In the genomic region with DNA sequence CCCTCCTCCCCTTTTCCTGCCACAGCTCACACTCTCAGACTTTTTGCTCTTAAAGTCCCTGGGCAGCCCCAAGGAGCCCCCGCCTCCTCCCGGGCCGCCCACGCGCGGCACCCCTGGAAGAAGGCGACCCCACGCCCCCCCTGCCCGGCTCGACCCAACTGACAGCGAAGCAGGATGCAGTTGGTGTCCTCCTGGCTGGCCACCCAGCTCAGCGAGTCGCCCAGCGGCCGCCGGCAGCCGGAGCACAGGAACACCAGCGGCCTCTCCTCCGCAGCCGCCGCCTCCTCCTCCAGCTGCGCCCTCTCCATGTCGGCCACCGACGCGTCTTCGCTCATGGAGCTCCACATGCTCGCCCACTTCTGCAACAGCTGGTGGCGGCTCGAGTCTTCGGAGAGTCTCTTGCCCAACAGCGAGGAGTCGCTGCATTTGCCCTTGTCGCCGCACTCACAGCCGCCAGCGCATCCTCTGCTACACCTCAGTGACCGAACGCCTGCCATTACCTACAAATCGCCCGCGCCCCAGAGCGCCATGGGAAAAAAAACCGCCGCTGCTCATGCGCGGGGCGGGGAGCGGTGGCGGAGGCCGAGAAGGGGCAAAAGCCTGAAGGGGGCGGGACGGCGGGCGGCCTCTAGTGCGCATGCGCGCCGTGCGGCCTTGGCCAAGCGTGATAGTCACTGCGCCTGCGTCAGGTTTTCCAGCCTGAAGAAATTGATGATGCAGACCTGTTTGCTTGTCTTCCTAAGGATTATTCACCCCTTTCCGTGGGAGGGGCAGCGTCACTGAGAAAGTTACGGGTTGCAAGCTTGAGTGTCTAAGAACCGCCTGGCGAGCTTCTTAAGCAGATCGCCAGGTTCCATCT, we compare ENCODE assay signal across 1 cellular context.
A peak's percentile ranks its signal among the peaks of the same experiment; 100 is the strongest.
TF ChIP-seq lines count a peak whose summit lies in the region.

A gene with protein sequence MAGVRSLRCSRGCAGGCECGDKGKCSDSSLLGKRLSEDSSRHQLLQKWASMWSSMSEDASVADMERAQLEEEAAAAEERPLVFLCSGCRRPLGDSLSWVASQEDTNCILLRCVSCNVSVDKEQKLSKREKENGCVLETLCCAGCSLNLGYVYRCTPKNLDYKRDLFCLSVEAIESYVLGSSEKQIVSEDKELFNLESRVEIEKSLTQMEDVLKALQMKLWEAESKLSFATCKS (minus strand): TSS at position 532 of the 859 bp plus-strand sequence. CDS start 35 bp downstream, at position 497.

TF ChIP-seq in A549, 52 proteins besides CTCF, POLR2A, EP300 and RAD21 (continued from another document):
- TF ChIP-seq HMGXB4 (CRISPR knock-in tag; IDR thresholded peaks at IDR 0.05; ENCODE audit: borderline replicate concordance) (no peak), FOXS1 (CRISPR knock-in tag; IDR thresholded peaks at IDR 0.05) (no peak), PHF8 (IDR thresholded peaks at IDR 0.05; ENCODE audit: borderline replicate concordance, low read depth) (no peak), CHD4 (IDR thresholded peaks at IDR 0.05; ENCODE audit: borderline replicate concordance) (no peak), RARB (CRISPR knock-in tag; IDR thresholded peaks at IDR 0.05) (no peak), KDM5A (IDR thresholded peaks at IDR 0.05) (peak; percentile 88), EHMT2 (IDR thresholded peaks at IDR 0.05; ENCODE audit: low read depth) (no peak), HOXB5 (CRISPR knock-in tag; IDR thresholded peaks at IDR 0.05) (no peak), EHF (CRISPR knock-in tag; IDR thresholded peaks at IDR 0.05) (no peak), SREBF2 (IDR thresholded peaks at IDR 0.05) (no peak), ZNF302 (CRISPR knock-in tag; IDR thresholded peaks at IDR 0.05) (no peak), TP53 (CRISPR knock-in tag; IDR thresholded peaks at IDR 0.05) (no peak), BHLHE40 (IDR thresholded peaks at IDR 0.05; ENCODE audit: low read depth, low read length) (no peak), HOXB13 (CRISPR knock-in tag; IDR thresholded peaks at IDR 0.05; ENCODE audit: low read depth) (no peak), MYC (IDR thresholded peaks at IDR 0.05; ENCODE audit: borderline replicate concordance, low read length) (no peak), PBX3 (IDR thresholded peaks at IDR 0.05) (peak; percentile 44; the same call in 1 of the 2 replicates), HEYL (CRISPR knock-in tag; IDR thresholded peaks at IDR 0.05) (no peak), JUNB (IDR thresholded peaks at IDR 0.05) (no peak), ZC3H11A (IDR thresholded peaks at IDR 0.05) (no peak), POLR2AphosphoS2 (conservative IDR thresholded peaks at IDR 0.05; ENCODE audit: low read length) (0 out of 2 replicates have a peak, but pooled peaks have one; percentile 61), HOXA7 (CRISPR knock-in tag; IDR thresholded peaks at IDR 0.05) (no peak), ATOH8 (CRISPR knock-in tag; IDR thresholded peaks at IDR 0.05; ENCODE audit: low read depth) (no peak), FOSB (CRISPR knock-in tag; IDR thresholded peaks at IDR 0.05) (no peak), CBX8 (IDR thresholded peaks at IDR 0.05) (no peak)
- TF ChIP-seq, protein P1, sequence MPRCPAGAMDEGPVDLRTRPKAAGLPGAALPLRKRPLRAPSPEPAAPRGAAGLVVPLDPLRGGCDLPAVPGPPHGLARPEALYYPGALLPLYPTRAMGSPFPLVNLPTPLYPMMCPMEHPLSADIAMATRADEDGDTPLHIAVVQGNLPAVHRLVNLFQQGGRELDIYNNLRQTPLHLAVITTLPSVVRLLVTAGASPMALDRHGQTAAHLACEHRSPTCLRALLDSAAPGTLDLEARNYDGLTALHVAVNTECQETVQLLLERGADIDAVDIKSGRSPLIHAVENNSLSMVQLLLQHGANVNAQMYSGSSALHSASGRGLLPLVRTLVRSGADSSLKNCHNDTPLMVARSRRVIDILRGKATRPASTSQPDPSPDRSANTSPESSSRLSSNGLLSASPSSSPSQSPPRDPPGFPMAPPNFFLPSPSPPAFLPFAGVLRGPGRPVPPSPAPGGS (IDR thresholded peaks at IDR 0.05) = 0 out of 3 replicates have a peak, but pooled peaks have one; percentile 41
- TF ChIP-seq, protein P2, sequence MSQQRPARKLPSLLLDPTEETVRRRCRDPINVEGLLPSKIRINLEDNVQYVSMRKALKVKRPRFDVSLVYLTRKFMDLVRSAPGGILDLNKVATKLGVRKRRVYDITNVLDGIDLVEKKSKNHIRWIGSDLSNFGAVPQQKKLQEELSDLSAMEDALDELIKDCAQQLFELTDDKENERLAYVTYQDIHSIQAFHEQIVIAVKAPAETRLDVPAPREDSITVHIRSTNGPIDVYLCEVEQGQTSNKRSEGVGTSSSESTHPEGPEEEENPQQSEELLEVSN (IDR thresholded peaks at IDR 0.05; ENCODE audit: borderline replicate concordance, low read depth) = no peak
TF ChIP-seq in A549: peak in this region for 8.
